In the genomic region with DNA sequence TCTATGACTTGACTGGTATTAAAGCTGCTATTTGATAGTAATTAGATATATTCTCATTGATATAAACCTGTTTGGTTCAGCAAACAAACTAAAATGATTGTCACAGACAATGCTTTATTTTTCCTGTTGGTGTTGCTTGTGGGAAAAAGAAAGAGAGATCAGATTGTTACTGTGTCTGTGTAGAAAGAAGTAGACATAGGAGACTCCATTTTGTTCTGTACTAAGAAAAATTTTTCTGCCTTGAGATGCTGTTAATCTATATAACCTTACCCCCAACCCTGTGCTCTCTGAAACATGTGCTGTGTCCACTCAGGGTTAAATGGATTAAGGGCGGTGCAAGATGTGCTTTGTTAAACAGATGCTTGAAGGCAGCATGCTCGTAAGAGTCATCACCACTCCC, we compare ENCODE assay signal across 14 cellular contexts. TPM values are rescaled to one million over a fixed set of nuclear protein-coding genes. Genes with fewer than 3 reads are reported as not detected.
"Had no signal": no experiment of that assay in that cellular context is flagged by ENCODE, and none has a peak within 500 bp of the region (broad histone marks: within the 10 kb centered on the region; RNA-seq: fewer than 3 reads in every experiment).

No MANE protein-coding gene starts in this region.

RNA-seq across cellular contexts. Expression of gene IL37, which starts 23.2 kb away (rescaled TPM):
- total RNA-seq: activated B cell treated with CpG ODN at 0.5 μM for 24 hours; activated CD4-positive, alpha-beta memory T cell treated with anti-CD3 and anti-CD28 coated beads for 36 hours; activated CD4-positive, alpha-beta T cell treated with anti-CD3 and anti-CD28 coated beads for 36 hours; activated CD4-positive, alpha-beta T cell treated with anti-CD3 and anti-CD28 coated beads, Interleukin-2, amount 10 ng/mL, durations not matched to agents 24 days and 14 days; activated CD4-positive, alpha-beta T cell treated with anti-CD3 and anti-CD28 coated beads, Interleukin-2, amount 10 ng/mL, durations not matched to agents 7 days and 5 days; activated CD8-positive, alpha-beta memory T cell treated with anti-CD3 and anti-CD28 coated beads for 36 hours; activated CD8-positive, alpha-beta memory T cell treated with anti-CD3 and anti-CD28 coated beads, Interleukin-2, amount 10 ng/mL, durations not matched to agents 7 days and 5 days; activated CD8-positive, alpha-beta T cell treated with anti-CD3 and anti-CD28 coated beads for 36 hours; activated CD8-positive, alpha-beta T cell treated with anti-CD3 and anti-CD28 coated beads, Interleukin-2, amount 10 ng/mL, durations not matched to agents 7 days and 5 days; T-helper 17 cell; T-helper 2 cell treated with Interferon-gamma antibody and Interleukin-4, amounts not matched to agents 100 ng/mL and 5 ng/mL, for 36 hours had no signal

RNA-seq across cellular contexts. Expression of gene IL36G, which starts 43.7 kb away (rescaled TPM):
- total RNA-seq: activated B cell treated with CpG ODN at 0.5 μM for 24 hours; activated CD4-positive, alpha-beta memory T cell treated with anti-CD3 and anti-CD28 coated beads for 36 hours; activated CD4-positive, alpha-beta memory T cell treated with anti-CD3 and anti-CD28 coated beads, Interleukin-2, amount 10 ng/mL, durations not matched to agents 7 days and 5 days; activated CD4-positive, alpha-beta T cell treated with anti-CD3 and anti-CD28 coated beads for 36 hours; activated CD4-positive, alpha-beta T cell treated with anti-CD3 and anti-CD28 coated beads, Interleukin-2, amount 10 ng/mL, durations not matched to agents 24 days and 14 days; activated CD4-positive, alpha-beta T cell treated with anti-CD3 and anti-CD28 coated beads, Interleukin-2, amount 10 ng/mL, durations not matched to agents 7 days and 5 days; activated CD8-positive, alpha-beta memory T cell treated with anti-CD3 and anti-CD28 coated beads for 36 hours; activated CD8-positive, alpha-beta memory T cell treated with anti-CD3 and anti-CD28 coated beads, Interleukin-2, amount 10 ng/mL, durations not matched to agents 7 days and 5 days; activated CD8-positive, alpha-beta T cell treated with anti-CD3 and anti-CD28 coated beads for 36 hours; activated CD8-positive, alpha-beta T cell treated with anti-CD3 and anti-CD28 coated beads, Interleukin-2, amount 10 ng/mL, durations not matched to agents 7 days and 5 days; T-helper 1 cell treated with Interleukin-12 subunit alpha and Interleukin-12 subunit beta and Interleukin-4 antibody, amounts not matched to agents 30 ng/mL and 1 ng/mL, for 36 hours; T-helper 17 cell; T-helper 2 cell treated with Interferon-gamma antibody and Interleukin-4, amounts not matched to agents 100 ng/mL and 5 ng/mL, for 36 hours; WTC11 had no signal
